Comparison of ENCODE assay signal across 10 cellular contexts in the genomic region with DNA sequence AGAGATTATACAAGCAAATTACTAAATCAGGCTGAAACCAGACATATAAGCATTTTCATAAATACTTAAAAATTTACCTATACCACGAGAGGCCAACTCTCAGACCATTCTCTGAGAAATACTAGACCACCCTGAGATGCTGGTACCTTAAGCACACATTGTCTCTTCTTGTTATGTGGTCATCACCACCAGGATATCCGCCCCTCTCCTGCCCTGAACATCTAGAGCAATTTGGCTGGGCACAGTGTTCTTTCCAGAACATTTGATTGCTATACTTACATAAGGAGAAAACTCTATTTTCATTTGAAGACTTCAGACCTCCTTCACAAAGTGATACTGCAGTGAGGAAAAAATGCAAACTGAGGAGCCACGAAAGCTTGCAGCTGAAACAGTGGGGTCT. TPM values are rescaled to one million over a fixed set of nuclear protein-coding genes. Genes with fewer than 3 reads are reported as not detected.
A peak's percentile ranks its signal among the peaks of the same experiment; 100 is the strongest.
DNase-seq lines count a peak whose midpoint lies in the region; ATAC-seq and TF ChIP-seq lines count a peak whose summit lies in the region.
"Had no signal": no experiment of that assay in that cellular context is flagged by ENCODE, and none has a peak within 500 bp of the region (broad histone marks: within the 10 kb centered on the region; RNA-seq: fewer than 3 reads in every experiment).

No MANE protein-coding gene starts in this region.

- H3K4me1 Mint-ChIP-seq in activated CD4-positive, alpha-beta memory T cell treated with anti-CD3 and anti-CD28 coated beads for 36 hours (ENCODE audit: low read depth): peaks cover 76% of the 10 kb centered on the region

- no peaks in the 10 kb centered on the region for H3K9me3 Mint-ChIP-seq in activated CD4-positive, alpha-beta memory T cell treated with anti-CD3 and anti-CD28 coated beads for 36 hours

- no peaks in the 10 kb centered on the region for H3K79me2 ChIP-seq in DND-41 (ENCODE audit: insufficient read depth, low read length)

- H3K9ac ChIP-seq in DND-41 (ENCODE audit: low read depth, low read length): peak overlapping the region; percentile 23; the same call in 1 of the 2 replicates

- no peak for TF ChIP-seq CTCF in DND-41 (IDR thresholded peaks at IDR 0.05; ENCODE audit: borderline replicate concordance, extremely low read depth, low read length, poor library complexity, severe bottlenecking)

- H3K36me3 Mint-ChIP-seq in activated CD4-positive, alpha-beta memory T cell treated with anti-CD3 and anti-CD28 coated beads for 36 hours: no peaks in the 10 kb centered on the region

- intact Hi-C loops in activated CD4-positive, alpha-beta memory T cell treated with anti-CD3 and anti-CD28 coated beads for 36 hours (cut with micrococcal nuclease): loop anchor here (1.0 kb wide), 1 partner anchor 52 kb away; no protein-coding TSS in a partner anchor

- no peak overlapping the region for H3K4me3 ChIP-seq in DND-41 (ENCODE audit: low read depth in 1 of 2, low read length in 2 of 2)

- CTCF ChIA-PET in activated CD4-positive, alpha-beta memory T cell treated with anti-CD3 and anti-CD28 coated beads for 36 hours (lab: Charles Lee): interaction anchor here (1.6 to 2.2 kb wide), 2 partner anchors 12 to 35 kb away, joined by 3 to 4 read pairs; no protein-coding TSS in a partner anchor

- H2AFZ ChIP-seq in DND-41 (ENCODE audit: low read depth, low read length): no peak overlapping the region

- ATAC-seq in DND-41 (ENCODE audit: insufficient read depth, low read depth) (peak; percentile 27), GM19452 (IDR thresholded peaks at IDR 0.05; ENCODE audit: unreplicated experiment) (peak; percentile 38), HG03039 (IDR thresholded peaks at IDR 0.05; ENCODE audit: unreplicated experiment) (peak; percentile 16), esophagus mucosa (no peak)

- H3K27me3 ChIP-seq in DND-41 (ENCODE audit: insufficient read depth, low read length, poor library complexity): no peaks in the 10 kb centered on the region

- H3K4me1 ChIP-seq in DND-41 (ENCODE audit: insufficient read depth, low read length): peaks cover 57% of the 10 kb centered on the region

- H3K27ac Mint-ChIP-seq in activated CD4-positive, alpha-beta memory T cell treated with anti-CD3 and anti-CD28 coated beads for 36 hours: peak overlapping the region; percentile 79

- peak overlapping the region; percentile 49 for H3K4me2 ChIP-seq in DND-41 (ENCODE audit: insufficient read depth, low read length)

- DNase-seq in DND-41 (no peak), middle frontal gyrus (ENCODE audit: extremely low spot score, low spot score) (no peak), HCEC 1CT (no peak), HUDEP-2 (lab: John Stamatoyannopoulos, UW; ENCODE audit: unreplicated experiment in 76 of 76) (no peak)
- DNase-seq in activated CD4-positive, alpha-beta memory T cell treated with anti-CD3 and anti-CD28 coated beads for 36 hours: no peak
- DNase-seq: Caco-2, NCI-H1694 had no signal

- no peaks in the 10 kb centered on the region for H3K36me3 ChIP-seq in DND-41 (ENCODE audit: insufficient read depth, low read length)

- POLR2A ChIA-PET in activated CD4-positive, alpha-beta memory T cell treated with anti-CD3 and anti-CD28 coated beads for 36 hours (lab: Charles Lee): interaction anchor here (1.2 to 2.8 kb wide), 6 partner anchors 17 to 62 kb away, joined by 4 to 12 read pairs (median 6); a partner anchor contains a TSS

- H3K4me3 Mint-ChIP-seq in activated CD4-positive, alpha-beta memory T cell treated with anti-CD3 and anti-CD28 coated beads for 36 hours: peak overlapping the region; percentile 21

- H3K9me3 ChIP-seq in DND-41 (ENCODE audit: insufficient read depth, low read length, severe bottlenecking): no peaks in the 10 kb centered on the region
- H3K9me3 ChIP-seq: Caco-2 had no signal

- H4K20me1 ChIP-seq in DND-41 (ENCODE audit: insufficient read depth, low read length): no peaks in the 10 kb centered on the region

- no peaks in the 10 kb centered on the region for H3K27me3 Mint-ChIP-seq in activated CD4-positive, alpha-beta memory T cell treated with anti-CD3 and anti-CD28 coated beads for 36 hours

- peak overlapping the region; percentile 75 for H3K27ac ChIP-seq in DND-41 (ENCODE audit: low read length)

RNA-seq across cellular contexts. Expression of a gene that starts 36.2 kb away (rescaled TPM):
- total RNA-seq in activated CD4-positive, alpha-beta memory T cell treated with anti-CD3 and anti-CD28 coated beads for 36 hours: 1 to 10 TPM; 8.8 to 8.9 TPM
- total RNA-seq in esophagus mucosa: 3.0 TPM
